8 cellular contexts compared by ENCODE assay signal in genomic region chr15:72117698-72118399, GRCh38. TPM values are rescaled to one million over a fixed set of nuclear protein-coding genes. Genes with fewer than 3 reads are reported as not detected.
DNase-seq lines count a peak whose midpoint lies in the region; ATAC-seq, FAIRE-seq and TF ChIP-seq lines count a peak whose summit lies in the region.

MYO9A (minus strand) TSS chr15:72118150; CDS start chr15:72046563, 71,587 bp downstream.

- H3K27ac ChIP-seq in OCI-LY3 (ENCODE audit: low read length) = peak within 1 kb of the TSS; percentile 82

- H3K36me3 Mint-ChIP-seq in Caco-2 (ENCODE audit: insufficient read depth, unreplicated experiment) = peaks cover 27% of the 10 kb centered on the region

- DNase-seq in Caco-2 = peak; percentile 97
- DNase-seq in HuH-7.5 (ENCODE audit: low spot score) = peak; percentile 96
- peak; percentile 100 for DNase-seq in activated CD8-positive, alpha-beta memory T cell treated with anti-CD3 and anti-CD28 coated beads, Interleukin-2, amount 50 U/mL, for 48 hours
- peak; percentile 99 for DNase-seq in mesenteric fat pad (ENCODE audit: low spot score)
- DNase-seq in stimulated activated CD8-positive, alpha-beta memory T cell treated with anti-CD3 and anti-CD28 coated beads, Interleukin-15, amount 100 ng/mL, for 1 hour (ENCODE audit: low read depth) = peak; percentile 99

- peaks cover 45% of the 10 kb centered on the region for H3K4me1 Mint-ChIP-seq in Caco-2 (ENCODE audit: low read depth, unreplicated experiment)

- peak within 1 kb of the TSS; percentile 99 for H3K4me3 Mint-ChIP-seq in Caco-2 (ENCODE audit: unreplicated experiment)

- H2AFZ ChIP-seq in OCI-LY3 (ENCODE audit: low read depth, low read length) = peak within 1 kb of the TSS; percentile 54

- no peaks in the 10 kb centered on the region for H3K27me3 ChIP-seq in Caco-2 (replicated peaks; ENCODE audit: control insufficient read depth, insufficient read depth, low read length)
- H3K27me3 ChIP-seq in OCI-LY3 (ENCODE audit: low read depth, low read length) = no peaks in the 10 kb centered on the region

- no peaks in the 10 kb centered on the region for H3K27me3 Mint-ChIP-seq in Caco-2 (ENCODE audit: insufficient read depth, unreplicated experiment)

- CTCF ChIA-PET in Caco-2 (lab: Charles Lee) = interaction anchor here (0.6 to 1.0 kb wide), 8 partner anchors 13 to 374 kb away, joined by 3 to 12 read pairs (median 4); no protein-coding TSS in a partner anchor

- H3K9me3 ChIP-seq in Caco-2 = no peaks in the 10 kb centered on the region
- no peaks in the 10 kb centered on the region for H3K9me3 ChIP-seq in OCI-LY3 (ENCODE audit: insufficient read depth, low read length)

- TF ChIP-seq CTCF in Caco-2 (IDR thresholded peaks at IDR 0.05; ENCODE audit: insufficient read depth in 1 of 2, low read depth in 1 of 2, low read length in 1 of 2, severe bottlenecking in 1 of 2, unreplicated experiment in 1 of 2) (peak in 1 of 2 experiments; percentile 17), OCI-LY3 (IDR thresholded peaks at IDR 0.05; ENCODE audit: low read depth, low read length) (no peak; the same call in 1 of the 2 replicates)

- H3K36me3 ChIP-seq in Caco-2 (ENCODE audit: control insufficient read depth, insufficient read depth, low read length) (no peaks in the 10 kb centered on the region), OCI-LY3 (replicated peaks; ENCODE audit: low read depth, low read length) (no peaks in the 10 kb centered on the region)

- FAIRE-seq in endometrium (lab: Jason Lieb, UNC) = peak; percentile 21

- ATAC-seq in GM21528 (IDR thresholded peaks at IDR 0.05; ENCODE audit: low FRiP score, unreplicated experiment) = peak; percentile 66

- BruUV-seq in Caco-2 (replicated peaks; lab: Mats Ljungman, UMichigan) = no TSS peak

- peak within 1 kb of the TSS; percentile 99 for H3K4me3 ChIP-seq in Caco-2 (ENCODE audit: low read depth, low read length)
- H3K4me3 ChIP-seq in OCI-LY3 (ENCODE audit: low read length) = peak within 1 kb of the TSS; percentile 87

- H3K4me2 ChIP-seq in OCI-LY3 (ENCODE audit: low read length) = peak within 1 kb of the TSS; percentile 92

- H3K4me1 ChIP-seq in Caco-2 = peaks cover 30% of the 10 kb centered on the region
- peaks cover 14% of the 10 kb centered on the region for H3K4me1 ChIP-seq in OCI-LY3 (ENCODE audit: low read length)

- peaks cover 52% of the 10 kb centered on the region for H3K79me2 ChIP-seq in OCI-LY3 (ENCODE audit: low read length)

- intact Hi-C loops in Caco-2 (cut with micrococcal nuclease; ENCODE audit: unreplicated experiment) = loop anchor here (2.0 to 10.0 kb wide), 3 partner anchors 39 to 143 kb away; no protein-coding TSS in a partner anchor

- POLR2A ChIA-PET in Caco-2 (lab: Charles Lee) = interaction anchor here (0.5 to 1.5 kb wide), 3 partner anchors 26 to 266 kb away, joined by 4 to 10 read pairs (median 7); no protein-coding TSS in a partner anchor

- H3K9me3 Mint-ChIP-seq in Caco-2 (ENCODE audit: unreplicated experiment) = no peaks in the 10 kb centered on the region

- peaks cover 37% of the 10 kb centered on the region for H4K20me1 ChIP-seq in OCI-LY3 (ENCODE audit: insufficient read depth, low read length)

- peak within 1 kb of the TSS; percentile 97 for H3K27ac Mint-ChIP-seq in Caco-2 (ENCODE audit: unreplicated experiment)

- peak within 1 kb of the TSS; percentile 84 for H3K9ac ChIP-seq in OCI-LY3 (ENCODE audit: low read length)

RNA-seq across cellular contexts. Expression of gene MYO9A, which starts in this region (rescaled TPM):
- total RNA-seq in Caco-2 (2022) = 71.9 and 76.0 TPM in 2 replicates
- total RNA-seq in mesenteric fat pad = 47.1 TPM

Comparison
In these comparisons a context has a peak if more than half of its experiments do, and no peak if none do; other contexts are left out.
1. Peak in every context shown above with its lines: DNase-seq, ATAC-seq, H3K4me3 ChIP-seq and H3K27ac ChIP-seq.